Comparison of ENCODE assay signal across 26 cellular contexts in genomic region chr15:78509726-78510312, GRCh38. TPM values are rescaled to one million over a fixed set of nuclear protein-coding genes. Genes with fewer than 3 reads are reported as not detected.
DNase-seq lines count a peak whose midpoint lies in the region; ATAC-seq, FAIRE-seq and TF ChIP-seq lines count a peak whose summit lies in the region.
"Had no signal": no experiment of that assay in that cellular context is flagged by ENCODE, and none has a peak within 500 bp of the region (broad histone marks: within the 10 kb centered on the region; RNA-seq: fewer than 3 reads in every experiment).

No MANE protein-coding gene starts in this region.

- no peak for TF ChIP-seq CTCF in CD4-positive, alpha-beta T cell (IDR thresholded peaks at IDR 0.05)

- FAIRE-seq in GM12891 (lab: Jason Lieb, UNC) = no peak
- FAIRE-seq: H54, RCC 7860, urothelium cell line had no signal

- no peak for ATAC-seq in CD4-positive, alpha-beta T cell (ENCODE audit: poor library complexity)
- ATAC-seq in central memory CD8-positive, alpha-beta T cell (replicated peaks; ENCODE audit: extremely low read depth, poor library complexity, severe bottlenecking) = no peak
- ATAC-seq: activated CD4-positive, CD25-positive, alpha-beta regulatory T cell treated with anti-CD3 and anti-CD28 coated beads, Interleukin-2, amount 50 U/mL, for 24 hours; left lung; stimulated activated naive CD8-positive, alpha-beta T cell treated with anti-CD3 and anti-CD28 coated beads, Interleukin-15, Interleukin-2, amounts not matched to agents 100 U/mL and 50 U/mL, for 24 hours had no signal

- POLR2A ChIA-PET in CD4-positive, alpha-beta T cell (lab: Charles Lee) = interaction anchor here (3.1 to 3.3 kb wide), 2 partner anchors 31 to 72 kb away, joined by 17 to 27 read pairs; partner anchors contain the start of genes IREB2 and PSMA4

- H3K27me3 ChIP-seq in CD4-positive, alpha-beta T cell (ENCODE audit: control insufficient read depth, insufficient read depth, low read length) = no peaks in the 10 kb centered on the region
- H3K27me3 ChIP-seq: sigmoid colon, SJSA1 had no signal

- intact Hi-C loops in CD4-positive, alpha-beta T cell (cut with DNase I, micrococcal nuclease) = loop anchor here in 1 of 2 experiments (2.0 kb wide), 1 partner anchor 31 kb away; the partner anchor contains the start of gene PSMA4

- H3K4me1 Mint-ChIP-seq in CD4-positive, alpha-beta T cell (ENCODE audit: low read depth) = peaks cover 36% of the 10 kb centered on the region
- peaks cover 26% of the 10 kb centered on the region for H3K4me1 Mint-ChIP-seq in central memory CD8-positive, alpha-beta T cell

- H3K27ac ChIP-seq in CD4-positive, alpha-beta T cell (ENCODE audit: low read depth, low read length) = no peak overlapping the region
- H3K27ac ChIP-seq: 22Rv1, left lung, prostate gland, sigmoid colon, SJSA1, thoracic aorta had no signal

- CTCF ChIA-PET in CD4-positive, alpha-beta T cell (lab: Charles Lee) = no interaction called here

- H3K36me3 Mint-ChIP-seq in CD4-positive, alpha-beta T cell (ENCODE audit: low read depth) = no peaks in the 10 kb centered on the region
- H3K36me3 Mint-ChIP-seq in central memory CD8-positive, alpha-beta T cell (ENCODE audit: insufficient read depth) = no peaks in the 10 kb centered on the region

- H3K9me3 ChIP-seq in CD4-positive, alpha-beta T cell (ENCODE audit: control insufficient read depth, low read length) = no peaks in the 10 kb centered on the region
- H3K9me3 ChIP-seq: left lung, prostate gland, sigmoid colon, SJSA1, thoracic aorta had no signal

- H3K27me3 Mint-ChIP-seq in CD4-positive, alpha-beta T cell = no peaks in the 10 kb centered on the region
- no peaks in the 10 kb centered on the region for H3K27me3 Mint-ChIP-seq in central memory CD8-positive, alpha-beta T cell
- H3K27me3 Mint-ChIP-seq: activated naive CD4-positive, alpha-beta T cell treated with anti-CD3 and anti-CD28 coated beads, Interleukin-2, amount 50 U/mL, for 24 hours had no signal

- peak overlapping the region; percentile 69 for H3K27ac Mint-ChIP-seq in CD4-positive, alpha-beta T cell
- peak overlapping the region; percentile 30 for H3K27ac Mint-ChIP-seq in central memory CD8-positive, alpha-beta T cell (ENCODE audit: low read depth)
- H3K27ac Mint-ChIP-seq: activated naive CD4-positive, alpha-beta T cell treated with anti-CD3 and anti-CD28 coated beads, Interleukin-2, amount 50 U/mL, for 24 hours had no signal

- DNase-seq in DMS153 (lab: John Stamatoyannopoulos, UW) (peak; percentile 2), DMS153 treated with DMSO at 0.1 percent for 48 hours (lab: John Stamatoyannopoulos, UW; ENCODE audit: unreplicated experiment) (no peak), NAMALWA (ENCODE audit: low spot score) (peak; percentile 11), GM12891 (ENCODE audit: insufficient read length, low spot score) (no peak), glomerular visceral epithelial cell (ENCODE audit: extremely low spot score) (no peak), OCI-M2 (lab: John Stamatoyannopoulos, UW; ENCODE audit: unreplicated experiment) (no peak)
- no peak for DNase-seq in CD4-positive, alpha-beta T cell
- DNase-seq in central memory CD8-positive, alpha-beta T cell (ENCODE audit: low spot score in 2 of 2) = no peak
- DNase-seq: activated T-cell treated with anti-CD3 and anti-CD28 coated beads, Interleukin-2, amount 50 U/mL, for 48 hours; amygdala; DMS 273 treated with DMSO at 0.1 percent for 48 hours; left lung; mesenchymal stem cell; NCI-H1436 treated with DMSO at 0.1 percent for 48 hours; NCI-H2107; sigmoid colon; stimulated activated naive CD8-positive, alpha-beta T cell treated with anti-CD3 and anti-CD28 coated beads, Interleukin-15, Interleukin-2, amounts not matched to agents 100 U/mL and 50 U/mL, for 24 hours had no signal

- peak overlapping the region; percentile 52 for H3K4me3 Mint-ChIP-seq in CD4-positive, alpha-beta T cell
- peak overlapping the region; percentile 40 for H3K4me3 Mint-ChIP-seq in central memory CD8-positive, alpha-beta T cell
- H3K4me3 Mint-ChIP-seq: activated naive CD4-positive, alpha-beta T cell treated with anti-CD3 and anti-CD28 coated beads, Interleukin-2, amount 50 U/mL, for 24 hours had no signal

- H3K9me3 Mint-ChIP-seq in CD4-positive, alpha-beta T cell = no peaks in the 10 kb centered on the region
- no peaks in the 10 kb centered on the region for H3K9me3 Mint-ChIP-seq in central memory CD8-positive, alpha-beta T cell
- H3K9me3 Mint-ChIP-seq: activated naive CD4-positive, alpha-beta T cell treated with anti-CD3 and anti-CD28 coated beads, Interleukin-2, amount 50 U/mL, for 24 hours had no signal

- TF ChIP-seq POLR2A in GM12891 (IDR thresholded peaks at IDR 0.05; ENCODE audit: low read depth, low read length) = no peak

TF ChIP-seq in GM12891, 5 proteins besides CTCF, POLR2A, EP300 and RAD21:
- TF ChIP-seq PAX5 (IDR thresholded peaks at IDR 0.05; ENCODE audit: insufficient read depth, low read length, severe bottlenecking) = no peak
- no peak for TF ChIP-seq SPI1 (IDR thresholded peaks at IDR 0.05; ENCODE audit: low read depth, low read length)
- no peak for TF ChIP-seq POLR2AphosphoS5 (IDR thresholded peaks at IDR 0.05; ENCODE audit: low read depth, low read length)
- TF ChIP-seq TAF1 (IDR thresholded peaks at IDR 0.05; ENCODE audit: low read depth, low read length) = no peak
- TF ChIP-seq POU2F2 (IDR thresholded peaks at IDR 0.05; ENCODE audit: low read depth, low read length) = no peak

RNA-seq across cellular contexts. Expression of gene HYKK, which starts 2.4 kb away (rescaled TPM):
- 1 to 10 TPM; 1.8 to 2.3 TPM for total RNA-seq in CD4-positive, alpha-beta T cell
- polyA plus RNA-seq in GM12891 (2012; ENCODE audit: low read depth, missing spikeins) = 1.4 TPM

RNA-seq across cellular contexts. Expression of gene PSMA4, which starts 30.4 kb away (rescaled TPM):
- total RNA-seq in CD4-positive, alpha-beta T cell = 10 to 100 TPM; 65.5 to 66.4 TPM
- 322 TPM for polyA plus RNA-seq in GM12891 (2012; ENCODE audit: low read depth, missing spikeins)

RNA-seq across cellular contexts. Expression of gene CHRNA5, which starts 55.5 kb away (rescaled TPM):
- under 1 TPM; 0.25 TPM for total RNA-seq in CD4-positive, alpha-beta T cell
- 1.5 TPM for polyA plus RNA-seq in GM12891 (2012; ENCODE audit: low read depth, missing spikeins)

Comparison
In these comparisons a context has a peak if more than half of its experiments do, and no peak if none do; other contexts are left out.
1. DNase-seq: peak in DMS153 (single experiment) and NAMALWA (single experiment); none in DMS153 treated with DMSO at 0.1 percent for 48 hours (single experiment), CD4-positive, alpha-beta T cell (0 of 10), central memory CD8-positive, alpha-beta T cell (0 of 2), GM12891 (single experiment), glomerular visceral epithelial cell (single experiment) and OCI-M2 (single experiment).